In the genomic region with DNA sequence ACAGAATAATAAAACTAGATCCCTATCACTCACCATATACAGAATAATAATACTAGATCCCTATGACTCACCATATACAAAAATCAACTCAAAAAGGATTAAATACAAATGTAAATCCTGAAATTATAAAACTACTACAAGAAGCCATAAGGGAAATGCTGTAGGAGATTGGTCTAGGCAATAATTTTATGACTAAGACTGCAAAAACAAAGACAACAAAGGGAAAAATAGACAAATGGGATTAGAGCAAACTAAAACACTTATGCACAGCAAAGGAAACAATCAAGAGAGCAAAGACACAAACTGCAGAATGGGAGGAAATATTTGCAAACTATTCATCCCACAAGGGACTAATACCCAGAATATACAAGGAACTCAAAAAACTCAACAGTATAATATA, we compare ENCODE assay signal across 22 cellular contexts. TPM values are rescaled to one million over a fixed set of nuclear protein-coding genes. Genes with fewer than 3 reads are reported as not detected.
DNase-seq lines count a peak whose midpoint lies in the region; ATAC-seq, FAIRE-seq and TF ChIP-seq lines count a peak whose summit lies in the region.
"Had no signal": no experiment of that assay in that cellular context is flagged by ENCODE, and none has a peak within 500 bp of the region (broad histone marks: within the 10 kb centered on the region; RNA-seq: fewer than 3 reads in every experiment).

No MANE protein-coding gene starts in this region.

- no peak overlapping the region for H3K9ac ChIP-seq in mammary epithelial cell (ENCODE audit: insufficient read depth, low read length)
- H3K9ac ChIP-seq: KMS-11, SK-N-SH had no signal

- H3K4me1 ChIP-seq in mammary epithelial cell (ENCODE audit: insufficient read depth, low read length) = peaks cover 38% of the 10 kb centered on the region

- no peaks in the 10 kb centered on the region for H4K20me1 ChIP-seq in mammary epithelial cell (ENCODE audit: insufficient read depth, low read length)

- ATAC-seq in GM21528 (IDR thresholded peaks at IDR 0.05; ENCODE audit: low FRiP score, unreplicated experiment) = no peak
- ATAC-seq: GM23338, PC-3 had no signal

- POLR2A ChIA-PET in MCF 10A (lab: Yijun Ruan, JAX) = no interaction called here

- intact Hi-C loops in mammary epithelial cell (cut with micrococcal nuclease) (no loop called here), MCF 10A (cut with micrococcal nuclease) (no loop called here)

- H2AFZ ChIP-seq in mammary epithelial cell (ENCODE audit: low read depth, low read length) = no peak overlapping the region
- H2AFZ ChIP-seq: GM23338 had no signal

- no peak for TF ChIP-seq CTCF in mammary epithelial cell (conservative IDR thresholded peaks at IDR 0.05 in 1 of 2, IDR thresholded peaks at IDR 0.05 in 1 of 2; ENCODE audit: extremely low read depth in 1 of 2, insufficient read depth in 1 of 2, low read depth in 1 of 2, low read length in 2 of 2)
- TF ChIP-seq CTCF in MCF 10A (IDR thresholded peaks at IDR 0.05; ENCODE audit: unreplicated experiment) = no peak
- no peak for TF ChIP-seq CTCF in nephron (IDR thresholded peaks at IDR 0.05; ENCODE audit: unreplicated experiment in 3 of 3)

- H3K36me3 Mint-ChIP-seq in MCF 10A (ENCODE audit: insufficient read depth, unreplicated experiment) (peaks cover 7% of the 10 kb centered on the region), nephron (ENCODE audit: low read depth) (no peaks in the 10 kb centered on the region)

- in situ Hi-C loops in mammary epithelial cell (cut with MboI; ENCODE audit: low sequenced_read_pairs in 2 of 2) = no loop called here

- dilution Hi-C loops in mammary epithelial cell (cut with HindIII; ENCODE audit: low sequenced_read_pairs) = loop anchor here (25.0 kb wide), 1 partner anchor 154 kb away; no protein-coding TSS in a partner anchor

- H3K36me3 ChIP-seq in mammary epithelial cell (ENCODE audit: insufficient read depth, low read length) = no peaks in the 10 kb centered on the region

- no peaks in the 10 kb centered on the region for H3K9me3 ChIP-seq in mammary epithelial cell (replicated peaks; ENCODE audit: insufficient read depth, low read length)
- H3K9me3 ChIP-seq: SK-N-SH had no signal

- no peaks in the 10 kb centered on the region for H3K27me3 Mint-ChIP-seq in MCF 10A (ENCODE audit: insufficient read depth, unreplicated experiment)
- no peaks in the 10 kb centered on the region for H3K27me3 Mint-ChIP-seq in nephron (ENCODE audit: low read depth)

- H3K9me3 Mint-ChIP-seq in MCF 10A (ENCODE audit: unreplicated experiment) = no peaks in the 10 kb centered on the region
- H3K9me3 Mint-ChIP-seq in nephron = no peaks in the 10 kb centered on the region
- H3K9me3 Mint-ChIP-seq: GM23338, H9 had no signal

- H3K27ac Mint-ChIP-seq in MCF 10A (ENCODE audit: low read depth, unreplicated experiment) = no peak overlapping the region
- peak overlapping the region in 1 of 3 experiments; percentile 16 for H3K27ac Mint-ChIP-seq in nephron
- H3K27ac Mint-ChIP-seq: GM23338, H9 had no signal

- peaks cover 30% of the 10 kb centered on the region for H3K4me1 Mint-ChIP-seq in MCF 10A (ENCODE audit: insufficient read depth, unreplicated experiment)
- H3K4me1 Mint-ChIP-seq in nephron = peaks cover 26% of the 10 kb centered on the region

- peak overlapping the region; percentile 43 for H3K27ac ChIP-seq in mammary epithelial cell (ENCODE audit: insufficient read depth, low read depth, low read length)
- H3K27ac ChIP-seq: 22Rv1, KMS-11 had no signal

- no TSS peak for BruUV-seq in mammary epithelial cell (replicated peaks; lab: Mats Ljungman, UMichigan)
- no TSS peak for BruUV-seq in MCF 10A (replicated peaks; lab: Mats Ljungman, UMichigan)

- peak overlapping the region; percentile 71 for H3K4me2 ChIP-seq in mammary epithelial cell (ENCODE audit: insufficient read depth, low read depth, low read length)
- H3K4me2 ChIP-seq: GM23338, KMS-11, SK-N-SH had no signal

- FAIRE-seq in colon (lab: Jason Lieb, UNC) = peak; percentile 28

- no peak overlapping the region for H3K4me3 ChIP-seq in mammary epithelial cell (replicated peaks in 1 of 3; ENCODE audit: insufficient read depth in 1 of 3, low read depth in 2 of 3, low read length in 3 of 3)
- H3K4me3 ChIP-seq: GM23338 had no signal

- peaks cover 41% of the 10 kb centered on the region for H3K79me2 ChIP-seq in mammary epithelial cell (ENCODE audit: insufficient read depth, low read length)

- H3K4me3 Mint-ChIP-seq in MCF 10A (ENCODE audit: unreplicated experiment) = no peak overlapping the region
- H3K4me3 Mint-ChIP-seq in nephron = peak overlapping the region in 2 of 3 experiments; percentile 9 to 31
- H3K4me3 Mint-ChIP-seq: GM23338, H9 had no signal

- DNase-seq in mammary epithelial cell = no peak
- DNase-seq in MCF 10A (ENCODE audit: unreplicated experiment) = no peak
- DNase-seq in HUDEP-2 (lab: John Stamatoyannopoulos, UW; ENCODE audit: unreplicated experiment in 76 of 76) = no peak
- no peak for DNase-seq in NCI-H146 (lab: John Stamatoyannopoulos, UW)
- no peak for DNase-seq in stimulated activated CD4-positive, alpha-beta T cell treated with anti-CD3 and anti-CD28 coated beads, Interleukin-4, amount 100 ng/mL, for 1 hour
- DNase-seq: H9; NCI-H1092 treated with DMSO at 0.1 percent for 48 hours; NCI-H1436; NCI-H187 treated with DMSO at 0.1 percent for 48 hours; NCI-H2171 treated with DMSO at 0.1 percent for 48 hours; NCI-H345; NCI-H526; NCI-H82; NK-92 treated with Interleukin-12 subunit alpha and Interleukin-12 subunit beta, amount 100 ng/mL, for 24 hours; PC-3; SK-N-SH had no signal

- CTCF ChIA-PET in mammary epithelial cell (lab: Charles Lee; ENCODE audit: low non-redundant PET) = no interaction called here
- CTCF ChIA-PET in MCF 10A (lab: Yijun Ruan, JAX) = no interaction called here

- H3K27me3 ChIP-seq in mammary epithelial cell (ENCODE audit: insufficient read depth, low read length) = no peaks in the 10 kb centered on the region

RNA-seq across cellular contexts. Expression of a gene that starts 4.1 kb away (rescaled TPM):
- total RNA-seq in mammary epithelial cell = 100 to 1,000 TPM in 1 of 2 donors, 10 to 100 TPM in 1; 53.9 to 103 TPM
- polyA plus RNA-seq in mammary epithelial cell = 25.5 TPM
- polyA minus RNA-seq in mammary epithelial cell = 54.8 TPM
- total RNA-seq in MCF 10A (2022) = 22.8 and 24.8 TPM in 2 replicates
